ENCODE assay signal across 14 cellular contexts in genomic region chr1:167491586-167492408, GRCh38. TPM values are rescaled to one million over a fixed set of nuclear protein-coding genes. Genes with fewer than 3 reads are reported as not detected.
A peak's percentile ranks its signal among the peaks of the same experiment; 100 is the strongest.
DNase-seq lines count a peak whose midpoint lies in the region; ATAC-seq, FAIRE-seq and TF ChIP-seq lines count a peak whose summit lies in the region.
"Had no signal": no experiment of that assay in that cellular context is flagged by ENCODE, and none has a peak within 500 bp of the region (broad histone marks: within the 10 kb centered on the region; RNA-seq: fewer than 3 reads in every experiment).

No MANE protein-coding gene starts in this region.

- peaks cover 37 to 99% (median 84%) of the 10 kb centered on the region in 4 donors for H3K4me1 Mint-ChIP-seq in CD4-positive, CD25-positive, alpha-beta regulatory T cell
- peaks cover 93% of the 10 kb centered on the region for H3K4me1 Mint-ChIP-seq in activated CD4-positive, alpha-beta memory T cell treated with anti-CD3 and anti-CD28 coated beads for 36 hours (ENCODE audit: low read depth)
- H3K4me1 Mint-ChIP-seq in MCF 10A (ENCODE audit: insufficient read depth, unreplicated experiment): no peaks in the 10 kb centered on the region

- no peaks in the 10 kb centered on the region for H3K27me3 ChIP-seq in CD4-positive, CD25-positive, alpha-beta regulatory T cell (ENCODE audit: control insufficient read depth, insufficient read depth, low read length)
- H3K27me3 ChIP-seq in small intestine (ENCODE audit: control insufficient read depth in 2 of 2, insufficient read depth in 2 of 2, low read length in 2 of 2): no peaks in the 10 kb centered on the region
- peaks cover 28% of the 10 kb centered on the region for H3K27me3 ChIP-seq in suprapubic skin
- H3K27me3 ChIP-seq: BLaER1 treated with 17β-estradiol and CSF1 and Interleukin-3, amounts not matched to agents 10 nM and 100 nM; testis had no signal

- peak overlapping the region; percentile 61 for H3K4me3 ChIP-seq in CD4-positive, CD25-positive, alpha-beta regulatory T cell (ENCODE audit: low read depth, low read length)
- H3K4me3 ChIP-seq in small intestine (ENCODE audit: low read depth in 1 of 2, low read length in 2 of 2): no peak overlapping the region
- no peak overlapping the region for H3K4me3 ChIP-seq in suprapubic skin
- H3K4me3 ChIP-seq: adrenal gland; BLaER1 treated with 17β-estradiol and CSF1 and Interleukin-3, amounts not matched to agents 10 nM and 100 nM; testis had no signal

- ATAC-seq in CD4-positive, CD25-positive, alpha-beta regulatory T cell (ENCODE audit: low read depth in 2 of 2): peak; percentile 30 to 38

- H3K4me3 Mint-ChIP-seq in CD4-positive, CD25-positive, alpha-beta regulatory T cell: peak overlapping the region; percentile 72 to 92 (median 78)
- H3K4me3 Mint-ChIP-seq in activated CD4-positive, alpha-beta memory T cell treated with anti-CD3 and anti-CD28 coated beads for 36 hours: peak overlapping the region; percentile 61
- H3K4me3 Mint-ChIP-seq in MCF 10A (ENCODE audit: unreplicated experiment): no peak overlapping the region

- no peaks in the 10 kb centered on the region for H3K27me3 Mint-ChIP-seq in CD4-positive, CD25-positive, alpha-beta regulatory T cell
- no peaks in the 10 kb centered on the region for H3K27me3 Mint-ChIP-seq in activated CD4-positive, alpha-beta memory T cell treated with anti-CD3 and anti-CD28 coated beads for 36 hours
- H3K27me3 Mint-ChIP-seq in MCF 10A (ENCODE audit: insufficient read depth, unreplicated experiment): peaks cover 39% of the 10 kb centered on the region

- peaks cover 95% of the 10 kb centered on the region for H3K4me1 ChIP-seq in CD4-positive, CD25-positive, alpha-beta regulatory T cell (ENCODE audit: control insufficient read depth, insufficient read depth, low read length, poor library complexity, severe bottlenecking)
- no peaks in the 10 kb centered on the region for H3K4me1 ChIP-seq in small intestine (ENCODE audit: control insufficient read depth in 2 of 2, insufficient read depth in 1 of 2, low read depth in 1 of 2, low read length in 1 of 2)
- no peaks in the 10 kb centered on the region for H3K4me1 ChIP-seq in suprapubic skin
- H3K4me1 ChIP-seq: adrenal gland; BLaER1 treated with 17β-estradiol and CSF1 and Interleukin-3, amounts not matched to agents 10 nM and 100 nM; testis had no signal

- H3K36me3 ChIP-seq in CD4-positive, CD25-positive, alpha-beta regulatory T cell (ENCODE audit: control insufficient read depth, insufficient read depth, low read length): peaks cover 47% of the 10 kb centered on the region
- H3K36me3 ChIP-seq in small intestine (ENCODE audit: control insufficient read depth in 2 of 2, insufficient read depth in 2 of 2, low read length in 2 of 2) (no peaks in the 10 kb centered on the region), suprapubic skin (no peaks in the 10 kb centered on the region)
- H3K36me3 ChIP-seq: adrenal gland; BLaER1 treated with 17β-estradiol and CSF1 and Interleukin-3, amounts not matched to agents 10 nM and 100 nM had no signal

- WGBS in small intestine, 3 donors: 58 to 73% (median 62%) methylated on average over 12 of the region's 12 CpGs
- WGBS in suprapubic skin: 68% methylated on average over 12 of the region's 12 CpGs

- H3K9me3 ChIP-seq in CD4-positive, CD25-positive, alpha-beta regulatory T cell (ENCODE audit: control insufficient read depth in 2 of 2, low read length in 2 of 2): no peaks in the 10 kb centered on the region
- H3K9me3 ChIP-seq in small intestine (ENCODE audit: control insufficient read depth, low read depth) (no peaks in the 10 kb centered on the region), suprapubic skin (no peaks in the 10 kb centered on the region)
- H3K9me3 ChIP-seq: adrenal gland; BLaER1 treated with 17β-estradiol and CSF1 and Interleukin-3, amounts not matched to agents 10 nM and 100 nM; testis had no signal

- H3K27ac ChIP-seq in CD4-positive, CD25-positive, alpha-beta regulatory T cell (ENCODE audit: insufficient read depth, low read length, poor library complexity, severe bottlenecking): peak overlapping the region; percentile 81
- H3K27ac ChIP-seq in small intestine (ENCODE audit: low read depth in 1 of 2, low read length in 1 of 2) (no peak overlapping the region), suprapubic skin (no peak overlapping the region)
- H3K27ac ChIP-seq: adrenal gland; BLaER1 treated with 17β-estradiol and CSF1 and Interleukin-3, amounts not matched to agents 10 nM and 100 nM; testis had no signal

- peaks cover 53% of the 10 kb centered on the region for H3K36me3 Mint-ChIP-seq in CD4-positive, CD25-positive, alpha-beta regulatory T cell
- H3K36me3 Mint-ChIP-seq in activated CD4-positive, alpha-beta memory T cell treated with anti-CD3 and anti-CD28 coated beads for 36 hours: peaks cover 18% of the 10 kb centered on the region
- H3K36me3 Mint-ChIP-seq in MCF 10A (ENCODE audit: insufficient read depth, unreplicated experiment): no peaks in the 10 kb centered on the region

- intact Hi-C loops in activated CD4-positive, alpha-beta memory T cell treated with anti-CD3 and anti-CD28 coated beads for 36 hours (cut with micrococcal nuclease): loop anchor here (1.0 to 2.0 kb wide), 6 partner anchors 9 to 45 kb away; no protein-coding TSS in a partner anchor
- intact Hi-C loops in MCF 10A (cut with micrococcal nuclease): no loop called here
- intact Hi-C loops in cardiac septum (cut with DNase I): no loop called here

- peak overlapping the region; percentile 88 to 96 (median 92) for H3K27ac Mint-ChIP-seq in CD4-positive, CD25-positive, alpha-beta regulatory T cell
- H3K27ac Mint-ChIP-seq in activated CD4-positive, alpha-beta memory T cell treated with anti-CD3 and anti-CD28 coated beads for 36 hours: peak overlapping the region; percentile 89
- no peak overlapping the region for H3K27ac Mint-ChIP-seq in MCF 10A (ENCODE audit: low read depth, unreplicated experiment)

- no peak for TF ChIP-seq CTCF in suprapubic skin (IDR thresholded peaks at IDR 0.05)
- no peak for TF ChIP-seq CTCF in MCF 10A (IDR thresholded peaks at IDR 0.05; ENCODE audit: unreplicated experiment)

- peak in 1 of 3 donors; percentile 69 for DNase-seq in CD4-positive, CD25-positive, alpha-beta regulatory T cell
- peak; percentile 67 for DNase-seq in activated CD4-positive, alpha-beta memory T cell treated with anti-CD3 and anti-CD28 coated beads for 36 hours
- DNase-seq in iPS-NIHi11 (ENCODE audit: low spot score) (peak; percentile 47), small intestine (no peak), suprapubic skin (ENCODE audit: low spot score in 2 of 2) (no peak), MCF 10A (ENCODE audit: unreplicated experiment) (no peak), cardiac septum (ENCODE audit: low spot score) (no peak)
- DNase-seq: adrenal gland, NCI-H526 treated with DMSO at 0.1 percent for 48 hours, testis had no signal

- FAIRE-seq in small intestine (lab: Jason Lieb, UNC): no peak
- FAIRE-seq: endothelial cell of umbilical vein had no signal

- CTCF ChIA-PET in activated CD4-positive, alpha-beta memory T cell treated with anti-CD3 and anti-CD28 coated beads for 36 hours (lab: Charles Lee): interaction anchor here (0.9 to 1.9 kb wide), 4 partner anchors 10 to 49 kb away, joined by 4 to 7 read pairs (median 5); no protein-coding TSS in a partner anchor
- CTCF ChIA-PET in MCF 10A (lab: Yijun Ruan, JAX): interaction anchor here (0.7 kb wide), 1 partner anchor 593 kb away, joined by 3 read pairs; no protein-coding TSS in a partner anchor

- TF ChIP-seq EP300 in Ishikawa (IDR thresholded peaks at IDR 0.05; ENCODE audit: borderline replicate concordance) (no peak), suprapubic skin (IDR thresholded peaks at IDR 0.05) (no peak)

- no peaks in the 10 kb centered on the region for H3K9me3 Mint-ChIP-seq in CD4-positive, CD25-positive, alpha-beta regulatory T cell
- no peaks in the 10 kb centered on the region for H3K9me3 Mint-ChIP-seq in activated CD4-positive, alpha-beta memory T cell treated with anti-CD3 and anti-CD28 coated beads for 36 hours
- peaks cover 7% of the 10 kb centered on the region for H3K9me3 Mint-ChIP-seq in MCF 10A (ENCODE audit: unreplicated experiment)

- TF ChIP-seq RAD21 in Ishikawa (IDR thresholded peaks at IDR 0.05; ENCODE audit: low read depth): no peak

- POLR2A ChIA-PET in activated CD4-positive, alpha-beta memory T cell treated with anti-CD3 and anti-CD28 coated beads for 36 hours (lab: Charles Lee): interaction anchor here (1.0 to 1.3 kb wide), 4 partner anchors 11 to 41 kb away, joined by 4 to 5 read pairs (median 4); no protein-coding TSS in a partner anchor
- POLR2A ChIA-PET in MCF 10A (lab: Yijun Ruan, JAX): no interaction called here

- BruUV-seq in MCF 10A (replicated peaks; lab: Mats Ljungman, UMichigan): no TSS peak

- TF ChIP-seq POLR2A in suprapubic skin (IDR thresholded peaks at IDR 0.05): no peak

TF ChIP-seq in Ishikawa, 13 proteins besides CTCF, POLR2A, EP300 and RAD21:
- TF ChIP-seq CEBPB (IDR thresholded peaks at IDR 0.05) (peak; percentile 83), CREB1 (IDR thresholded peaks at IDR 0.05; ENCODE audit: low read depth) (no peak)

RNA-seq across cellular contexts. Expression of gene CD247, which starts 26.5 kb away (rescaled TPM):
- total RNA-seq in CD4-positive, CD25-positive, alpha-beta regulatory T cell: 410 TPM
- polyA plus RNA-seq in CD4-positive, CD25-positive, alpha-beta regulatory T cell: 100 to 1,000 TPM; 412 to 718 (median 486) TPM
- total RNA-seq in activated CD4-positive, alpha-beta memory T cell treated with anti-CD3 and anti-CD28 coated beads for 36 hours: 100 to 1,000 TPM; 105 to 114 TPM
- polyA plus RNA-seq in small intestine: 1 to 10 TPM in 2 of 3 donors, under 1 TPM in 1; 0.45 to 3.5 (median 2.8) TPM
- total RNA-seq in suprapubic skin: under 1 TPM in 2 of 4 donors, not detected in 2; 0.30 to 0.76 TPM
- not detected in 2 replicates for total RNA-seq in MCF 10A (2022)
- 0.57 TPM for total RNA-seq in cardiac septum
- total RNA-seq: endothelial cell of umbilical vein, HT-29 had no signal
- polyA plus RNA-seq: endothelial cell of umbilical vein had no signal

Comparison
In these comparisons a context has a peak if more than half of its experiments do, and no peak if none do; other contexts are left out.
1. DNase-seq: peak in activated CD4-positive, alpha-beta memory T cell treated with anti-CD3 and anti-CD28 coated beads for 36 hours (single experiment) and iPS-NIHi11 (single experiment); none in small intestine (single experiment), suprapubic skin (0 of 2), MCF 10A (single experiment) and cardiac septum (single experiment).
2. RNA of gene CD247, which starts 26.5 kb away (total RNA-seq): 410 TPM in CD4-positive, CD25-positive, alpha-beta regulatory T cell (single experiment) and 105 to 114 TPM in activated CD4-positive, alpha-beta memory T cell treated with anti-CD3 and anti-CD28 coated beads for 36 hours; 0.57 TPM in cardiac septum (single experiment), 0.30 to 0.76 TPM in suprapubic skin and not detected in MCF 10A; every median in the first group is over 10 times any median in the second.